Comparison of ENCODE assay signal across 18 cellular contexts in the genomic region with DNA sequence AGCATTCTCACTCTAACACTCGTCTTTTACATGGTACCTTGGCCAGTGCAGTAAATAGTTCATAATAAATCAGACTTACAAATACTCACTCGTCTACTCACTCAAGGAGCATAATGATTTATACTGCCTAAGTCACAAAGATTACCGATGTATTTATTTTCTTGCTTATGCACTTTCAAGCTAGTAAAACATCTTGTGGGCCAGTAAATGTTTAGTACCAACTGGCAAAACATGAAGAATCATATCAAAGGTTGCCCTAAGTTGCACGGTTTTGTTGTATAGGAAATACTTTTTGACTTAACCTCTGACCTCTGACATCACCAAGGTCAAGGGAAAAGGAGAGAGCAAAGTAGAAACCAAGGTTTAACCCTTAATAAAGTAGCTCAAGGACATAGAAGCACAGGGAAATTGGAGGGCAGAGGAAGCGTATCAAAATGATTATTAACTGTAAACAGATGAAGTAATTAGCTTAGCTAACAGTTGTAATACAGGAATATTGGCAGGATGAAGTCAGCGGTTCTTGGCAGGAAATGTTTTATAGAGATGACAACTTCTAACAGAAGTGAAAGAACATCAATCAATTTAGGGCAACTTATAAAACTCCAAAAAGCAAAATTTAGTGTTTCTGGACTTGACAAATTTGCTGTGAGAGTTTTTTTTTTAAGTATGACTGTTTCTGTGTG.
DNase-seq lines count a peak whose midpoint lies in the region; ATAC-seq and TF ChIP-seq lines count a peak whose summit lies in the region.
"Had no signal": no experiment of that assay in that cellular context is flagged by ENCODE, and none has a peak within 500 bp of the region (broad histone marks: within the 10 kb centered on the region; RNA-seq: fewer than 3 reads in every experiment).

No MANE protein-coding gene starts in this region.

- peak overlapping the region; percentile 99 for H3K27ac ChIP-seq in ACC112 (ENCODE audit: low read depth, low read length)
- peak overlapping the region; percentile 43 to 51 for H3K27ac ChIP-seq in breast epithelium
- H3K27ac ChIP-seq in gastrocnemius medialis: no peak overlapping the region
- no peak overlapping the region for H3K27ac ChIP-seq in CD8-positive, alpha-beta memory T cell (ENCODE audit: low read depth, low read length)
- H3K27ac ChIP-seq: esophagus muscularis mucosa, left ventricle myocardium inferior, SK-N-MC had no signal

- DNase-seq in MV-4-11 (lab: John Stamatoyannopoulos, UW) (peak; percentile 28), breast epithelium (ENCODE audit: low spot score in 2 of 2) (no peak), lung microvascular endothelial cell (ENCODE audit: low read depth in 2 of 2) (peak; percentile 33 to 86), gastrocnemius medialis (no peak), AG20443 (ENCODE audit: low spot score) (no peak)
- no peak for DNase-seq in CD8-positive, alpha-beta memory T cell
- DNase-seq: activated CD4-positive, alpha-beta T cell treated with anti-CD3 and anti-CD28 coated beads, Interleukin-2, amount 50 U/mL, for 48 hours; left ventricle myocardium inferior; natural killer cell; NCI-H1417; NCI-H226; retina; stimulated activated CD4-positive, alpha-beta T cell treated with anti-CD3 and anti-CD28 coated beads, Interleukin-1b, Interleukin-23, amount 100 ng/mL, for 48 hours; substantia nigra had no signal

- no peak overlapping the region for H3K27ac Mint-ChIP-seq in CD8-positive, alpha-beta memory T cell
- H3K27ac Mint-ChIP-seq: natural killer cell had no signal

- H3K4me1 ChIP-seq in ACC112 (ENCODE audit: control insufficient read depth, insufficient read depth, low read length, unreplicated experiment) (peaks cover 63% of the 10 kb centered on the region), breast epithelium (peaks cover 0 to 8% of the 10 kb centered on the region in 2 donors), gastrocnemius medialis (no peaks in the 10 kb centered on the region)
- H3K4me1 ChIP-seq in CD8-positive, alpha-beta memory T cell (ENCODE audit: insufficient read depth, low read length): no peaks in the 10 kb centered on the region
- H3K4me1 ChIP-seq: esophagus muscularis mucosa, left ventricle myocardium inferior had no signal

- CTCF ChIA-PET in CD8-positive, alpha-beta memory T cell (lab: Charles Lee): no interaction called here

- TF ChIP-seq POLR2A in breast epithelium (IDR thresholded peaks at IDR 0.05) (no peak), gastrocnemius medialis (IDR thresholded peaks at IDR 0.05) (no peak)

- TF ChIP-seq CTCF in breast epithelium (IDR thresholded peaks at IDR 0.05): no peak
- no peak for TF ChIP-seq CTCF in gastrocnemius medialis (IDR thresholded peaks at IDR 0.05 in 4 of 5, conservative IDR thresholded peaks at IDR 0.05 in 1 of 5)

- peaks cover 0 to 2% (median 0%) of the 10 kb centered on the region in 3 donors for H3K4me1 Mint-ChIP-seq in CD8-positive, alpha-beta memory T cell

- no peaks in the 10 kb centered on the region for H3K27me3 ChIP-seq in ACC112 (ENCODE audit: insufficient read depth, low read length)
- H3K27me3 ChIP-seq in breast epithelium: no peaks in the 10 kb centered on the region
- H3K27me3 ChIP-seq in gastrocnemius medialis: no peaks in the 10 kb centered on the region
- H3K27me3 ChIP-seq in CD8-positive, alpha-beta memory T cell (ENCODE audit: insufficient read depth, low read length, poor library complexity, severe bottlenecking): no peaks in the 10 kb centered on the region

- H3K36me3 ChIP-seq in ACC112 (ENCODE audit: insufficient read depth, low read length) (peaks cover 48% of the 10 kb centered on the region), breast epithelium (no peaks in the 10 kb centered on the region), gastrocnemius medialis (no peaks in the 10 kb centered on the region)
- H3K36me3 ChIP-seq in CD8-positive, alpha-beta memory T cell (ENCODE audit: insufficient read depth, low read length): no peaks in the 10 kb centered on the region
- H3K36me3 ChIP-seq: esophagus muscularis mucosa, left ventricle myocardium inferior had no signal

- in situ Hi-C loops in gastrocnemius medialis (cut with MboI; ENCODE audit: low sequenced_read_pairs in 4 of 4): no loop called here

- H2AFZ ChIP-seq in ACC112 (ENCODE audit: low read length, unreplicated experiment): no peak overlapping the region

- no peaks in the 10 kb centered on the region for H3K36me3 Mint-ChIP-seq in CD8-positive, alpha-beta memory T cell
- H3K36me3 Mint-ChIP-seq: natural killer cell had no signal

- H3K9me3 Mint-ChIP-seq in CD8-positive, alpha-beta memory T cell: no peaks in the 10 kb centered on the region
- H3K9me3 Mint-ChIP-seq: natural killer cell had no signal

- POLR2A ChIA-PET in CD8-positive, alpha-beta memory T cell (lab: Charles Lee): no interaction called here

- H3K9me3 ChIP-seq in breast epithelium: no peaks in the 10 kb centered on the region
- H3K9me3 ChIP-seq in gastrocnemius medialis: no peaks in the 10 kb centered on the region
- no peaks in the 10 kb centered on the region for H3K9me3 ChIP-seq in CD8-positive, alpha-beta memory T cell (ENCODE audit: low read length)
- H3K9me3 ChIP-seq: esophagus muscularis mucosa, left ventricle myocardium inferior had no signal

- peaks cover 61% of the 10 kb centered on the region for H3K79me2 ChIP-seq in ACC112 (ENCODE audit: control insufficient read depth, insufficient read depth, low read length, unreplicated experiment)

- intact Hi-C loops in breast epithelium (cut with DNase I; ENCODE audit: low total_unique reads) (no loop called here), gastrocnemius medialis (cut with DNase I; ENCODE audit: low total_unique reads) (no loop called here)

- H3K4me3 Mint-ChIP-seq in CD8-positive, alpha-beta memory T cell: no peak overlapping the region
- H3K4me3 Mint-ChIP-seq: natural killer cell had no signal

- ATAC-seq in gastrocnemius medialis (no peak), GM19351 (IDR thresholded peaks at IDR 0.05; ENCODE audit: unreplicated experiment) (no peak)
- ATAC-seq: natural killer cell had no signal

- H3K4me3 ChIP-seq in ACC112 (ENCODE audit: low read depth, low read length): no peak overlapping the region
- no peak overlapping the region for H3K4me3 ChIP-seq in breast epithelium
- no peak overlapping the region for H3K4me3 ChIP-seq in gastrocnemius medialis
- no peak overlapping the region for H3K4me3 ChIP-seq in CD8-positive, alpha-beta memory T cell (ENCODE audit: low read length)
- H3K4me3 ChIP-seq: esophagus muscularis mucosa, left ventricle myocardium inferior, SK-N-MC had no signal

- H3K27me3 Mint-ChIP-seq in CD8-positive, alpha-beta memory T cell: peaks cover 0 to 11% of the 10 kb centered on the region in 2 donors

Comparison
In these comparisons a context has a peak if more than half of its experiments do, and no peak if none do; other contexts are left out.
1. H3K27ac ChIP-seq: peak in ACC112 (single experiment) and breast epithelium (2 of 2); none in gastrocnemius medialis (0 of 4) and CD8-positive, alpha-beta memory T cell (single experiment).
2. DNase-seq: peak in MV-4-11 (single experiment) and lung microvascular endothelial cell (2 of 2); none in breast epithelium (0 of 2), gastrocnemius medialis (0 of 2), AG20443 (single experiment) and CD8-positive, alpha-beta memory T cell (0 of 5).